In the genomic region with DNA sequence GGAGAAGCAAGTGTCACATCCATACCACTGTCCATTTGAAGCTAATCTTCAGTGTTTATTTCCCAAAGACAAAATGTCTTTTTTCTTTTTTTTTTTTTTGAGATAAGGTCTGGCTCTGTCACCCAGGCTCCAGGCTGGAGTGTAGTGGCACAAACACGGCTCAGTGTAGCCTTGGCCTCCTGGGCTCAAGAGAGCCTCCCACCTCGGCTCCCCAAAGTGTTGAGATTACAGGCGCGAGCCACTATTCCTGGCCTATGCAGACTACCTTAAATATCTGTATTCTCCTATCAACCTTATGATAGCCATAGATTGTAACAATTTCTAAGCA, we compare ENCODE assay signal across 11 cellular contexts. TPM values are rescaled to one million over a fixed set of nuclear protein-coding genes. Genes with fewer than 3 reads are reported as not detected.
A peak's percentile ranks its signal among the peaks of the same experiment; 100 is the strongest.
DNase-seq lines count a peak whose midpoint lies in the region; ATAC-seq and TF ChIP-seq lines count a peak whose summit lies in the region.
"Had no signal": no experiment of that assay in that cellular context is flagged by ENCODE, and none has a peak within 500 bp of the region (broad histone marks: within the 10 kb centered on the region; RNA-seq: fewer than 3 reads in every experiment).

No MANE protein-coding gene starts in this region.

- TF ChIP-seq POLR2A in thyroid gland (IDR thresholded peaks at IDR 0.05): no peak
- no peak for TF ChIP-seq POLR2A in prostate gland (IDR thresholded peaks at IDR 0.05)

- H3K4me1 ChIP-seq in thyroid gland (no peaks in the 10 kb centered on the region), prostate gland (replicated peaks) (no peaks in the 10 kb centered on the region)
- H3K4me1 ChIP-seq: BE2C had no signal

- H3K4me3 ChIP-seq in thyroid gland (replicated peaks in 1 of 3): no peak overlapping the region
- no peak overlapping the region for H3K4me3 ChIP-seq in prostate gland

- no peak for DNase-seq in chondrocyte (ENCODE audit: low spot score)
- DNase-seq in thyroid gland: no peak
- DNase-seq in prostate gland (ENCODE audit: low spot score): no peak
- DNase-seq in NCI-H1105 (lab: John Stamatoyannopoulos, UW): no peak
- no peak for DNase-seq in caudate nucleus (lab: John Stamatoyannopoulos, UW)
- DNase-seq: activated T-cell treated with anti-CD3 and anti-CD28 coated beads, Interleukin-2, amount 50 U/mL, for 4 hours had no signal

- WGBS in thyroid gland, 2 donors: 58 to 68% methylated on average over 4 of the region's 4 CpGs
- 59% methylated on average over 4 of the region's 4 CpGs for WGBS in prostate gland

- no peak overlapping the region for H3K4me3 Mint-ChIP-seq in chondrocyte (ENCODE audit: unreplicated experiment)
- H3K4me3 Mint-ChIP-seq: activated T-cell treated with anti-CD3 and anti-CD28 coated beads, Interleukin-2, amount 50 U/mL, for 4 hours had no signal

- intact Hi-C loops in thyroid gland (cut with DNase I): loop anchor here (5.0 kb wide), 1 partner anchor 93 kb away; no protein-coding TSS in a partner anchor
- intact Hi-C loops in prostate gland (cut with DNase I): no loop called here

- H3K9me3 ChIP-seq in thyroid gland: no peaks in the 10 kb centered on the region
- H3K9me3 ChIP-seq in prostate gland: no peaks in the 10 kb centered on the region
- H3K9me3 ChIP-seq: BE2C had no signal

- H3K27ac ChIP-seq in C4-2B (no peak overlapping the region), thyroid gland (no peak overlapping the region), prostate gland (no peak overlapping the region), caudate nucleus (ENCODE audit: low read depth, low read length) (no peak overlapping the region)
- H3K27ac ChIP-seq: WERI-Rb-1 had no signal

- peak; percentile 50 for TF ChIP-seq CTCF in C4-2B (conservative IDR thresholded peaks at IDR 0.05)
- TF ChIP-seq CTCF in chondrocyte (IDR thresholded peaks at IDR 0.05): peak; percentile 32
- no peak for TF ChIP-seq CTCF in thyroid gland (IDR thresholded peaks at IDR 0.05)
- TF ChIP-seq CTCF in prostate gland (IDR thresholded peaks at IDR 0.05): no peak

- peaks cover 4% of the 10 kb centered on the region for H3K4me1 Mint-ChIP-seq in chondrocyte (ENCODE audit: low read depth)

- H3K27me3 ChIP-seq in thyroid gland (no peaks in the 10 kb centered on the region), prostate gland (replicated peaks; ENCODE audit: insufficient read depth) (no peaks in the 10 kb centered on the region)

- H3K27me3 Mint-ChIP-seq in chondrocyte (ENCODE audit: low read depth): peaks cover 49% of the 10 kb centered on the region

- H3K36me3 ChIP-seq in thyroid gland: no peaks in the 10 kb centered on the region
- no peaks in the 10 kb centered on the region for H3K36me3 ChIP-seq in prostate gland
- H3K36me3 ChIP-seq: BE2C, WERI-Rb-1 had no signal

- H3K36me3 Mint-ChIP-seq in chondrocyte (ENCODE audit: low read depth): no peaks in the 10 kb centered on the region

- H3K27ac Mint-ChIP-seq in chondrocyte (ENCODE audit: unreplicated experiment): no peak overlapping the region

- ATAC-seq in GM21381 (IDR thresholded peaks at IDR 0.05; ENCODE audit: unreplicated experiment) (peak; percentile 38), HG03095 (IDR thresholded peaks at IDR 0.05; ENCODE audit: unreplicated experiment) (peak; percentile 31)

- no peaks in the 10 kb centered on the region for H3K9me3 Mint-ChIP-seq in chondrocyte (ENCODE audit: low read depth)
- H3K9me3 Mint-ChIP-seq: activated T-cell treated with anti-CD3 and anti-CD28 coated beads, Interleukin-2, amount 50 U/mL, for 4 hours had no signal

RNA-seq across cellular contexts. Expression of a gene that starts 27.7 kb away (rescaled TPM):
- 10.7 to 13.6 TPM (median 11.4 TPM) in 3 replicates for total RNA-seq in chondrocyte
- total RNA-seq in thyroid gland: 10 to 100 TPM in 3 of 4 donors, 1 to 10 TPM in 1; 7.4 to 13.9 (median 12.4) TPM
- 10 to 100 TPM in 1 of 2 donors, 1 to 10 TPM in 1; 9.4 to 18.3 TPM for total RNA-seq in prostate gland

RNA-seq across cellular contexts. Expression of a gene that starts 50.0 kb away (rescaled TPM):
- total RNA-seq in chondrocyte: not detected in 3 replicates
- 1 to 10 TPM in 3 of 4 donors, under 1 TPM in 1; 0.83 to 3.9 (median 2.2) TPM for total RNA-seq in thyroid gland
- total RNA-seq in prostate gland: 1 to 10 TPM; 2.3 to 5.4 TPM

RNA-seq across cellular contexts. Expression of a gene that starts 55.8 kb away (rescaled TPM):
- total RNA-seq in chondrocyte (29.6 to 41.7 TPM (median 32.5 TPM) in 3 replicates), thyroid gland (10 to 100 TPM in 1 of 4 donors, 1 to 10 TPM in 3; 3.6 to 12.9 (median 7.2) TPM), prostate gland (10 to 100 TPM; 13.5 to 37.0 TPM)

Comparison
In these comparisons a context has a peak if more than half of its experiments do, and no peak if none do; other contexts are left out.
1. CTCF ChIP-seq: peak in C4-2B (single experiment) and chondrocyte (single experiment); none in thyroid gland (0 of 6) and prostate gland (0 of 4).